ENCODE assay signal across 8 cellular contexts in genomic region chr1:203673550-203674411, GRCh38. TPM values are rescaled to one million over a fixed set of nuclear protein-coding genes. Genes with fewer than 3 reads are reported as not detected.
DNase-seq lines count a peak whose midpoint lies in the region; ATAC-seq and TF ChIP-seq lines count a peak whose summit lies in the region.

No MANE protein-coding gene starts in this region.

- intact Hi-C loops in aorta (cut with DNase I), result loop anchor here (2.0 to 5.0 kb wide), 2 partner anchors 19 to 46 kb away; partner anchors contain the start of gene ATP2B4 (in 1 of the 2)

- H3K9me3 ChIP-seq in SJCRH30 (replicated peaks), result no peaks in the 10 kb centered on the region
- H3K9me3 ChIP-seq in aorta (ENCODE audit: control insufficient read depth, low read length), result no peaks in the 10 kb centered on the region

- peak overlapping the region; percentile 95 for H3K27ac Mint-ChIP-seq in activated naive CD4-positive, alpha-beta T cell treated with anti-CD3 and anti-CD28 coated beads, Interleukin-2, amount 10 ng/mL, durations not matched to agents 7 days and 5 days

- CTCF ChIA-PET in AG04449 (lab: Yijun Ruan, JAX), result interaction anchor here (1.0 to 2.3 kb wide), 7 partner anchors 9 to 335 kb away, joined by 3 to 11 read pairs (median 6); partner anchors contain the start of gene ATP2B4
- CTCF ChIA-PET in activated naive CD4-positive, alpha-beta T cell treated with anti-CD3 and anti-CD28 coated beads, Interleukin-2, amount 10 ng/mL, durations not matched to agents 7 days and 5 days (lab: Charles Lee), result interaction anchor here (0.6 to 4.7 kb wide), 17 partner anchors 9 to 343 kb away, joined by 3 to 49 read pairs (median 8); partner anchors contain the start of gene ATP2B4

- H3K27ac ChIP-seq in SJCRH30 (peak overlapping the region; percentile 64), aorta (ENCODE audit: low read depth in 1 of 2, low read length in 2 of 2) (peak overlapping the region; percentile 61 to 98)

- H3K4me1 ChIP-seq in SJCRH30, result peaks cover 29% of the 10 kb centered on the region
- H3K4me1 ChIP-seq in aorta (ENCODE audit: control insufficient read depth in 1 of 2, insufficient read depth in 2 of 2, low read length in 2 of 2), result peaks cover 2 to 6% of the 10 kb centered on the region in 2 donors

- WGBS in aorta, 2 donors, result 10 to 13% methylated on average over 13 of the region's 13 CpGs

- H3K27me3 ChIP-seq in H7 (ENCODE audit: control insufficient read depth, insufficient read depth, low read length), result no peaks in the 10 kb centered on the region
- no peaks in the 10 kb centered on the region for H3K27me3 ChIP-seq in SJCRH30
- H3K27me3 ChIP-seq in aorta (ENCODE audit: control insufficient read depth in 1 of 2, insufficient read depth in 2 of 2, low read length in 1 of 2), result no peaks in the 10 kb centered on the region

- no peaks in the 10 kb centered on the region for H3K27me3 Mint-ChIP-seq in activated naive CD4-positive, alpha-beta T cell treated with anti-CD3 and anti-CD28 coated beads, Interleukin-2, amount 10 ng/mL, durations not matched to agents 7 days and 5 days

- peaks cover 58% of the 10 kb centered on the region for H3K4me1 Mint-ChIP-seq in activated naive CD4-positive, alpha-beta T cell treated with anti-CD3 and anti-CD28 coated beads, Interleukin-2, amount 10 ng/mL, durations not matched to agents 7 days and 5 days

- peak; percentile 79 for ATAC-seq in aorta (ENCODE audit: low FRiP score)
- ATAC-seq in HG02763 (IDR thresholded peaks at IDR 0.05; ENCODE audit: unreplicated experiment), result no peak

- peaks cover 28% of the 10 kb centered on the region for H3K36me3 Mint-ChIP-seq in activated naive CD4-positive, alpha-beta T cell treated with anti-CD3 and anti-CD28 coated beads, Interleukin-2, amount 10 ng/mL, durations not matched to agents 7 days and 5 days

- peak overlapping the region; percentile 49 for H3K4me3 Mint-ChIP-seq in activated naive CD4-positive, alpha-beta T cell treated with anti-CD3 and anti-CD28 coated beads, Interleukin-2, amount 10 ng/mL, durations not matched to agents 7 days and 5 days

- TF ChIP-seq CTCF in AG04449 (IDR thresholded peaks at IDR 0.05; ENCODE audit: insufficient read depth, low read length, missing control alignments), result peak; percentile 18

- DNase-seq in AG04449 (ENCODE audit: low read depth, low spot score) (peak; percentile 59), H7 (peak; percentile 43), SJCRH30 (peak; percentile 55 to 60), glomerular visceral epithelial cell (ENCODE audit: extremely low spot score) (peak; percentile 88), renal cortical epithelial cell (ENCODE audit: low read depth) (peak; percentile 91), aorta (peak; percentile 60 to 80)
- peak; percentile 82 for DNase-seq in activated naive CD4-positive, alpha-beta T cell treated with anti-CD3 and anti-CD28 coated beads, Interleukin-2, amount 10 ng/mL, durations not matched to agents 7 days and 5 days

- H3K9me3 Mint-ChIP-seq in activated naive CD4-positive, alpha-beta T cell treated with anti-CD3 and anti-CD28 coated beads, Interleukin-2, amount 10 ng/mL, durations not matched to agents 7 days and 5 days, result no peaks in the 10 kb centered on the region

- H3K36me3 ChIP-seq in H7 (replicated peaks; ENCODE audit: control insufficient read depth, insufficient read depth, low read length), result no peaks in the 10 kb centered on the region
- no peaks in the 10 kb centered on the region for H3K36me3 ChIP-seq in SJCRH30
- no peaks in the 10 kb centered on the region for H3K36me3 ChIP-seq in aorta (ENCODE audit: control insufficient read depth in 1 of 2, insufficient read depth in 2 of 2, low read length in 1 of 2)

- POLR2A ChIA-PET in AG04449 (lab: Yijun Ruan, JAX), result interaction anchor here (0.6 to 1.4 kb wide), 3 partner anchors 19 to 118 kb away, joined by 3 to 4 read pairs (median 3); no protein-coding TSS in a partner anchor

- H3K4me3 ChIP-seq in AG04449 (ENCODE audit: low read depth, low read length), result no peak overlapping the region; the same call in none of the 2 replicates
- no peak overlapping the region for H3K4me3 ChIP-seq in H7 (ENCODE audit: insufficient read depth, low read depth, low read length)
- H3K4me3 ChIP-seq in SJCRH30, result no peak overlapping the region
- H3K4me3 ChIP-seq in aorta (ENCODE audit: low read length in 2 of 2), result no peak overlapping the region

RNA-seq across cellular contexts. Expression of gene ATP2B4, which starts 47.1 kb away (rescaled TPM):
- total RNA-seq in H7 (2014; rRNA removed; shearing (Covaris generic)), result 26.5 and 32.1 TPM in 2 replicates
- total RNA-seq in SJCRH30 (2014; rRNA removed; shearing (Covaris generic)), result 42.5 and 44.4 TPM in 2 replicates
- total RNA-seq in renal cortical epithelial cell, result 59.4 and 131 TPM in 2 replicates
- total RNA-seq in aorta, result 100 to 1,000 TPM; 154 to 169 TPM
- 10 to 100 TPM; 15.2 to 67.8 TPM for polyA plus RNA-seq in aorta
